In genomic region chr19:49106648-49107135, GRCh38 we compare ENCODE assay signal across 8 cellular contexts. TPM values are rescaled to one million over a fixed set of nuclear protein-coding genes. Genes with fewer than 3 reads are reported as not detected.
DNase-seq lines count a peak whose midpoint lies in the region; ATAC-seq and TF ChIP-seq lines count a peak whose summit lies in the region.

No MANE protein-coding gene starts in this region.

- in situ Hi-C loops in gastrocnemius medialis (cut with MboI; ENCODE audit: low sequenced_read_pairs in 4 of 4) = no loop called here

- H4K20me1 ChIP-seq in HCT116 (ENCODE audit: insufficient read depth) = no peaks in the 10 kb centered on the region

- peaks cover 19% of the 10 kb centered on the region for H3K36me3 Mint-ChIP-seq in activated naive CD4-positive, alpha-beta T cell treated with anti-CD3 and anti-CD28 coated beads, Interleukin-2, amount 50 U/mL, for 24 hours

- H3K4me3 Mint-ChIP-seq in activated naive CD4-positive, alpha-beta T cell treated with anti-CD3 and anti-CD28 coated beads, Interleukin-2, amount 50 U/mL, for 24 hours = no peak overlapping the region

- TF ChIP-seq RAD21 in HCT116 (IDR thresholded peaks at IDR 0.05; ENCODE audit: low read depth) = peak; percentile 43

- no TSS peak for BruUV-seq in HCT116 (replicated peaks; lab: Mats Ljungman, UMichigan)

- no peak for TF ChIP-seq POLR2A in HCT116 (IDR thresholded peaks at IDR 0.05; ENCODE audit: borderline replicate concordance, extremely low read depth, insufficient read depth, insufficient read length)
- no peak for TF ChIP-seq POLR2A in gastrocnemius medialis (IDR thresholded peaks at IDR 0.05)

- WGBS in heart right ventricle, 2 donors = 66 to 70% methylated on average over 12 of the region's 12 CpGs

- CTCF ChIA-PET in HCT116 (lab: Charles Lee) = interaction anchor here (1.0 to 2.0 kb wide), 9 partner anchors 8 to 92 kb away, joined by 3 to 21 read pairs (median 5); no protein-coding TSS in a partner anchor

- H3K4me3 ChIP-seq in HCT116 (replicated peaks in 1 of 2; ENCODE audit: low read depth in 1 of 2, low read length in 2 of 2) = no peak overlapping the region
- H3K4me3 ChIP-seq in heart right ventricle = no peak overlapping the region
- H3K4me3 ChIP-seq in gastrocnemius medialis = no peak overlapping the region

- H3K4me1 ChIP-seq in HCT116 (ENCODE audit: control insufficient read depth in 1 of 2, insufficient read depth in 2 of 2, low read length in 2 of 2) (peaks cover 0 to 5% of the 10 kb centered on the region in 2 experiments; a peak in 1 of 4 replicates), heart right ventricle (peaks cover 5 to 21% (median 10%) of the 10 kb centered on the region in 9 donors), gastrocnemius medialis (peaks cover 12 to 28% of the 10 kb centered on the region in 2 donors)

- H3K27me3 ChIP-seq in HCT116 (ENCODE audit: insufficient read depth, low read length) (no peaks in the 10 kb centered on the region), heart right ventricle (no peaks in the 10 kb centered on the region), gastrocnemius medialis (no peaks in the 10 kb centered on the region)

- peak overlapping the region; percentile 27 for H3K27ac Mint-ChIP-seq in activated naive CD4-positive, alpha-beta T cell treated with anti-CD3 and anti-CD28 coated beads, Interleukin-2, amount 50 U/mL, for 24 hours

- TF ChIP-seq CTCF in HCT116 (IDR thresholded peaks at IDR 0.05 in 2 of 3, conservative IDR thresholded peaks at IDR 0.05 in 1 of 3; ENCODE audit: borderline replicate concordance in 1 of 3, insufficient read depth in 1 of 3, low read depth in 2 of 3, low read length in 2 of 3) (peak; percentile 59 to 98 (median 92); a peak in 5 of 6 replicates), heart right ventricle (IDR thresholded peaks at IDR 0.05) (peak; percentile 49 to 83 (median 77)), gastrocnemius medialis (IDR thresholded peaks at IDR 0.05 in 4 of 5, conservative IDR thresholded peaks at IDR 0.05 in 1 of 5) (peak; percentile 70 to 82 (median 78))

- H3K27me3 Mint-ChIP-seq in activated naive CD4-positive, alpha-beta T cell treated with anti-CD3 and anti-CD28 coated beads, Interleukin-2, amount 50 U/mL, for 24 hours = no peaks in the 10 kb centered on the region

- no peaks in the 10 kb centered on the region for H3K9me3 ChIP-seq in HCT116 (ENCODE audit: control insufficient read depth in 1 of 2, insufficient read depth in 1 of 2, low read depth in 1 of 2, low read length in 2 of 2)
- H3K9me3 ChIP-seq in heart right ventricle = no peaks in the 10 kb centered on the region
- H3K9me3 ChIP-seq in gastrocnemius medialis = no peaks in the 10 kb centered on the region

- peaks cover 12% of the 10 kb centered on the region for H3K4me1 Mint-ChIP-seq in activated naive CD4-positive, alpha-beta T cell treated with anti-CD3 and anti-CD28 coated beads, Interleukin-2, amount 50 U/mL, for 24 hours

- no peak overlapping the region for H3K9ac ChIP-seq in HCT116 (ENCODE audit: low read length)

- no peaks in the 10 kb centered on the region for H3K9me3 Mint-ChIP-seq in activated naive CD4-positive, alpha-beta T cell treated with anti-CD3 and anti-CD28 coated beads, Interleukin-2, amount 50 U/mL, for 24 hours

- peaks cover 37% of the 10 kb centered on the region; the same call in 1 of the 2 replicates for H3K79me2 ChIP-seq in HCT116 (ENCODE audit: insufficient read depth, low read length)

- H3K36me3 ChIP-seq in HCT116 (ENCODE audit: control insufficient read depth in 1 of 2, insufficient read depth in 2 of 2, low read length in 2 of 2) (peaks cover 51 to 61% of the 10 kb centered on the region in 2 experiments), heart right ventricle (peaks cover 0 to 81% (median 67%) of the 10 kb centered on the region in 9 donors), gastrocnemius medialis (peaks cover 0 to 76% of the 10 kb centered on the region in 2 donors)

- intact Hi-C loops in HCT116 (cut with micrococcal nuclease) = no loop called here
- intact Hi-C loops in heart right ventricle (cut with DNase I) = loop anchor here in 1 of 10 donors (5.0 kb wide), 1 partner anchor 41 kb away; no protein-coding TSS in a partner anchor
- intact Hi-C loops in gastrocnemius medialis (cut with DNase I; ENCODE audit: low total_unique reads) = loop anchor here (1.0 kb wide), 1 partner anchor 9 kb away; no protein-coding TSS in a partner anchor

- no peak overlapping the region for H3K4me2 ChIP-seq in HCT116 (ENCODE audit: low read length)

- RAD21 ChIA-PET in HCT116 (lab: Charles Lee; ENCODE audit: low non-redundant PET in 1 of 2, low total read pairs in 2 of 2, uncharacterized antibody in 2 of 2, unreplicated experiment in 2 of 2) = no interaction called here

- ATAC-seq in HCT116 = peak; percentile 84
- peak in 5 of 8 donors; percentile 21 to 43 (median 38) for ATAC-seq in heart right ventricle
- peak; percentile 68 to 78 for ATAC-seq in gastrocnemius medialis
- no peak for ATAC-seq in GM19463 (IDR thresholded peaks at IDR 0.05; ENCODE audit: unreplicated experiment)
- ATAC-seq in HG03571 (IDR thresholded peaks at IDR 0.05; ENCODE audit: unreplicated experiment) = no peak

- H3K9me2 ChIP-seq in HCT116 (ENCODE audit: insufficient read depth) = no peaks in the 10 kb centered on the region

- H3K27ac ChIP-seq in HCT116 (ENCODE audit: low read depth, low read length) (peak overlapping the region; percentile 27; the same call in 1 of the 2 replicates), heart right ventricle (no peak overlapping the region), gastrocnemius medialis (peak overlapping the region; percentile 40 to 54 (median 49))

- peak; percentile 18 to 24 for DNase-seq in AML-193 (lab: John Stamatoyannopoulos, UW)
- peak; percentile 43 for DNase-seq in HCT116 (ENCODE audit: low read depth, low spot score)
- DNase-seq in SK-N-DZ (ENCODE audit: low spot score) = peak; percentile 32
- DNase-seq in heart right ventricle = peak in 1 of 2 donors; percentile 62
- DNase-seq in gastrocnemius medialis = peak in 1 of 2 donors; percentile 64

- H2AFZ ChIP-seq in HCT116 (ENCODE audit: low read depth, low read length, poor library complexity, severe bottlenecking) = no peak overlapping the region

- POLR2A ChIA-PET in HCT116 (lab: Charles Lee) = interaction anchor here (0.9 kb wide), 1 partner anchor 9 kb away, joined by 3 read pairs; no protein-coding TSS in a partner anchor

TF ChIP-seq in HCT116, 20 proteins besides CTCF, POLR2A, EP300 and RAD21 (continues in another document):
- TF ChIP-seq, protein P1, sequence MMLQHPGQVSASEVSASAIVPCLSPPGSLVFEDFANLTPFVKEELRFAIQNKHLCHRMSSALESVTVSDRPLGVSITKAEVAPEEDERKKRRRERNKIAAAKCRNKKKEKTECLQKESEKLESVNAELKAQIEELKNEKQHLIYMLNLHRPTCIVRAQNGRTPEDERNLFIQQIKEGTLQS (IDR thresholded peaks at IDR 0.05) = no peak

RNA-seq across cellular contexts. Expression of gene LIN7B, which starts 7.5 kb away (rescaled TPM):
- total RNA-seq in HCT116 (2021; ENCODE audit: unreplicated experiment) (7.2 TPM), heart right ventricle (10 to 100 TPM; 17.6 to 26.7 (median 23.0) TPM), gastrocnemius medialis (10 to 100 TPM; 25.7 to 97.9 (median 34.0) TPM)
- polyA plus RNA-seq in HCT116 (2012) = 7.0 and 7.1 TPM in 2 replicates
- polyA plus RNA-seq in SK-N-DZ (2014; cell fraction: cytosol; rRNA removed) = 4.9 and 13.9 TPM in 2 replicates
- polyA plus RNA-seq in SK-N-DZ (2014; cell fraction: nucleus; rRNA removed) = 31.3 and 32.6 TPM in 2 replicates
- 10 to 100 TPM; 25.9 to 38.5 TPM for polyA plus RNA-seq in heart right ventricle

RNA-seq across cellular contexts. Expression of gene C19orf73, which starts 12.3 kb away (rescaled TPM):
- total RNA-seq in HCT116 (2021; ENCODE audit: unreplicated experiment) (2.2 TPM), heart right ventricle (1 to 10 TPM in 5 of 10 donors, under 1 TPM in 5; 0.64 to 2.3 (median 1.0) TPM), gastrocnemius medialis (10 to 100 TPM in 1 of 4 donors, 1 to 10 TPM in 3; 1.3 to 11.7 (median 3.5) TPM)
- 2.4 and 2.5 TPM in 2 replicates for polyA plus RNA-seq in HCT116 (2012)
- polyA plus RNA-seq in SK-N-DZ (2014; cell fraction: cytosol; rRNA removed) = 3.6 TPM in 1 of 2 replicates, not detected in the other
- polyA plus RNA-seq in SK-N-DZ (2014; cell fraction: nucleus; rRNA removed) = 4.2 and 6.2 TPM in 2 replicates
- 1 to 10 TPM; 1.9 to 5.4 TPM for polyA plus RNA-seq in heart right ventricle

RNA-seq across cellular contexts. Expression of gene PPFIA3, which starts 12.7 kb away (rescaled TPM):
- total RNA-seq in HCT116 (2021; ENCODE audit: unreplicated experiment) = 28.1 TPM
- 17.3 and 20.5 TPM in 2 replicates for polyA plus RNA-seq in HCT116 (2012)
- polyA plus RNA-seq in SK-N-DZ (2014; cell fraction: cytosol; rRNA removed) = 11.7 and 18.3 TPM in 2 replicates
- polyA plus RNA-seq in SK-N-DZ (2014; cell fraction: nucleus; rRNA removed) = 33.4 and 41.8 TPM in 2 replicates
- total RNA-seq in heart right ventricle = 1 to 10 TPM; 3.6 to 7.0 (median 5.8) TPM
- 10 to 100 TPM; 15.4 to 16.7 TPM for polyA plus RNA-seq in heart right ventricle
- total RNA-seq in gastrocnemius medialis = 1 to 10 TPM; 1.9 to 4.1 (median 3.0) TPM

RNA-seq across cellular contexts. Expression of gene SNRNP70, which starts 21.4 kb away (rescaled TPM):
- total RNA-seq in HCT116 (2021; ENCODE audit: unreplicated experiment) (236 TPM), heart right ventricle (100 to 1,000 TPM in 3 of 10 donors, 10 to 100 TPM in 7; 75.2 to 157 (median 88.4) TPM), gastrocnemius medialis (100 to 1,000 TPM in 2 of 4 donors, 10 to 100 TPM in 2; 55.6 to 305 (median 107) TPM)
- polyA plus RNA-seq in HCT116 (2012) = 193 and 211 TPM in 2 replicates
- polyA plus RNA-seq in SK-N-DZ (2014; cell fraction: cytosol; rRNA removed) = 302 and 304 TPM in 2 replicates
- polyA plus RNA-seq in SK-N-DZ (2014; cell fraction: nucleus; rRNA removed) = 531 and 538 TPM in 2 replicates
- 100 to 1,000 TPM; 114 to 330 TPM for polyA plus RNA-seq in heart right ventricle

RNA-seq across cellular contexts. Expression of gene KCNA7, which starts 34.2 kb away (rescaled TPM):
- total RNA-seq in HCT116 (2021; ENCODE audit: unreplicated experiment) (not detected), heart right ventricle (1 to 10 TPM in 2 of 10 donors, under 1 TPM in 7, not detected in 1; 0.11 to 4.8 (median 0.26) TPM), gastrocnemius medialis (10 to 100 TPM in 3 of 4 donors, 1 to 10 TPM in 1; 4.3 to 20.2 (median 13.9) TPM)
- 0.02 and 0.10 TPM in 2 replicates for polyA plus RNA-seq in HCT116 (2012)
- not detected in 2 replicates for polyA plus RNA-seq in SK-N-DZ (2014; cell fraction: cytosol; rRNA removed)
- polyA plus RNA-seq in SK-N-DZ (2014; cell fraction: nucleus; rRNA removed) = not detected in 2 replicates
- 1 to 10 TPM in 1 of 2 donors, under 1 TPM in 1; 0.04 to 1.5 TPM for polyA plus RNA-seq in heart right ventricle

Comparison
In these comparisons a context has a peak if more than half of its experiments do, and no peak if none do; other contexts are left out.
1. ATAC-seq: peak in HCT116 (single experiment), heart right ventricle (5 of 8) and gastrocnemius medialis (2 of 2); none in GM19463 (single experiment) and HG03571 (single experiment).
2. H3K27ac ChIP-seq: peak in HCT116 (single experiment) and gastrocnemius medialis (4 of 4); none in heart right ventricle (0 of 10).
3. Peak in every context shown above with its lines, with median percentiles within 50 percentile points of each other: CTCF ChIP-seq.